In genomic region chr4:99986792-99987191, GRCh38 we compare ENCODE assay signal across 32 cellular contexts. TPM values are rescaled to one million over a fixed set of nuclear protein-coding genes. Genes with fewer than 3 reads are reported as not detected.
DNase-seq lines count a peak whose midpoint lies in the region; ATAC-seq lines count a peak whose summit lies in the region.
"Had no signal": no experiment of that assay in that cellular context is flagged by ENCODE, and none has a peak within 500 bp of the region (broad histone marks: within the 10 kb centered on the region; RNA-seq: fewer than 3 reads in every experiment).

No MANE protein-coding gene starts in this region.

- H3K4me1 Mint-ChIP-seq in activated CD4-positive, alpha-beta memory T cell treated with anti-CD3 and anti-CD28 coated beads, Interleukin-2, amount 10 ng/mL, durations not matched to agents 7 days and 5 days, result no peaks in the 10 kb centered on the region
- H3K4me1 Mint-ChIP-seq: activated naive CD8-positive, alpha-beta T cell treated with anti-CD3 and anti-CD28 coated beads for 36 hours; B cell; naive B cell; stimulated activated effector memory CD8-positive, alpha-beta T cell treated with anti-CD3 and anti-CD28 coated beads, Interleukin-12 subunit alpha, Interleukin-12 subunit beta, amount 100 ng/mL, for 72 hours; T-cell had no signal

- no peaks in the 10 kb centered on the region for H3K36me3 Mint-ChIP-seq in activated CD4-positive, alpha-beta memory T cell treated with anti-CD3 and anti-CD28 coated beads, Interleukin-2, amount 10 ng/mL, durations not matched to agents 7 days and 5 days (ENCODE audit: low read depth)
- H3K36me3 Mint-ChIP-seq: activated CD4-positive, alpha-beta memory T cell treated with anti-CD3 and anti-CD28 coated beads for 36 hours; activated naive CD8-positive, alpha-beta T cell treated with anti-CD3 and anti-CD28 coated beads for 36 hours; stimulated activated effector memory CD8-positive, alpha-beta T cell treated with anti-CD3 and anti-CD28 coated beads, Interleukin-12 subunit alpha, Interleukin-12 subunit beta, amount 100 ng/mL, for 72 hours; T-cell had no signal

- H3K9me3 Mint-ChIP-seq in activated CD4-positive, alpha-beta memory T cell treated with anti-CD3 and anti-CD28 coated beads, Interleukin-2, amount 10 ng/mL, durations not matched to agents 7 days and 5 days, result no peaks in the 10 kb centered on the region
- H3K9me3 Mint-ChIP-seq: activated CD4-positive, alpha-beta memory T cell treated with anti-CD3 and anti-CD28 coated beads for 36 hours; activated naive CD8-positive, alpha-beta T cell treated with anti-CD3 and anti-CD28 coated beads for 36 hours; stimulated activated effector memory CD8-positive, alpha-beta T cell treated with anti-CD3 and anti-CD28 coated beads, Interleukin-12 subunit alpha, Interleukin-12 subunit beta, amount 100 ng/mL, for 72 hours had no signal

- ATAC-seq in GM18511 (IDR thresholded peaks at IDR 0.05; ENCODE audit: unreplicated experiment), result peak; percentile 64
- peak; percentile 72 for ATAC-seq in GM21360 (IDR thresholded peaks at IDR 0.05; ENCODE audit: unreplicated experiment)
- peak; percentile 70 for ATAC-seq in HG02870 (IDR thresholded peaks at IDR 0.05; ENCODE audit: unreplicated experiment)
- ATAC-seq in HG03469 (IDR thresholded peaks at IDR 0.05; ENCODE audit: unreplicated experiment), result peak; percentile 59
- ATAC-seq: A549; gastroesophageal sphincter; left ventricle myocardium superior; Panc1; stimulated activated effector memory CD8-positive, alpha-beta T cell treated with anti-CD3 and anti-CD28 coated beads, Interleukin-12 subunit alpha, Interleukin-12 subunit beta, amount 100 ng/mL, for 72 hours; T-cell; upper lobe of right lung had no signal

- no peak overlapping the region for H3K27ac Mint-ChIP-seq in activated CD4-positive, alpha-beta memory T cell treated with anti-CD3 and anti-CD28 coated beads, Interleukin-2, amount 10 ng/mL, durations not matched to agents 7 days and 5 days
- H3K27ac Mint-ChIP-seq: activated CD4-positive, alpha-beta memory T cell treated with anti-CD3 and anti-CD28 coated beads for 36 hours; activated naive CD8-positive, alpha-beta T cell treated with anti-CD3 and anti-CD28 coated beads for 36 hours; B cell; naive B cell; stimulated activated effector memory CD8-positive, alpha-beta T cell treated with anti-CD3 and anti-CD28 coated beads, Interleukin-12 subunit alpha, Interleukin-12 subunit beta, amount 100 ng/mL, for 72 hours; T-cell had no signal

- POLR2A ChIA-PET in activated CD4-positive, alpha-beta memory T cell treated with anti-CD3 and anti-CD28 coated beads, Interleukin-2, amount 10 ng/mL, durations not matched to agents 7 days and 5 days (lab: Charles Lee), result no interaction called here

- H3K27me3 Mint-ChIP-seq in activated CD4-positive, alpha-beta memory T cell treated with anti-CD3 and anti-CD28 coated beads, Interleukin-2, amount 10 ng/mL, durations not matched to agents 7 days and 5 days, result peaks cover 7% of the 10 kb centered on the region
- H3K27me3 Mint-ChIP-seq: activated naive CD8-positive, alpha-beta T cell treated with anti-CD3 and anti-CD28 coated beads for 36 hours had no signal

- no peak overlapping the region for H3K4me3 Mint-ChIP-seq in activated CD4-positive, alpha-beta memory T cell treated with anti-CD3 and anti-CD28 coated beads, Interleukin-2, amount 10 ng/mL, durations not matched to agents 7 days and 5 days
- H3K4me3 Mint-ChIP-seq: activated CD4-positive, alpha-beta memory T cell treated with anti-CD3 and anti-CD28 coated beads for 36 hours; activated naive CD8-positive, alpha-beta T cell treated with anti-CD3 and anti-CD28 coated beads for 36 hours; B cell; naive B cell; stimulated activated effector memory CD8-positive, alpha-beta T cell treated with anti-CD3 and anti-CD28 coated beads, Interleukin-12 subunit alpha, Interleukin-12 subunit beta, amount 100 ng/mL, for 72 hours; T-cell had no signal

- DNase-seq in DMS 273 treated with DMSO at 0.1 percent for 48 hours (lab: John Stamatoyannopoulos, UW) (no peak), NCI-H2029 (lab: John Stamatoyannopoulos, UW) (no peak), NCI-H2227 (lab: John Stamatoyannopoulos, UW; ENCODE audit: unreplicated experiment) (no peak)
- no peak for DNase-seq in activated CD4-positive, alpha-beta memory T cell treated with anti-CD3 and anti-CD28 coated beads, Interleukin-2, amount 10 ng/mL, durations not matched to agents 7 days and 5 days
- DNase-seq: activated CD4-positive, alpha-beta memory T cell treated with anti-CD3 and anti-CD28 coated beads for 36 hours; activated effector memory CD4-positive, alpha-beta T cell treated with Interleukin-2 at 50 U/mL for 16 hours; activated naive CD8-positive, alpha-beta T cell treated with anti-CD3 and anti-CD28 coated beads for 36 hours; caudate nucleus; esophagus squamous epithelium; GDM1; hypothalamus; KG1; left ventricle myocardium superior; naive B cell; NCI-H1436 treated with DMSO at 0.1 percent for 48 hours; NCI-H2171; NCI-H524; nucleus accumbens; SHP77 treated with DMSO at 0.1 percent for 48 hours; stimulated activated CD4-positive, alpha-beta T cell treated with anti-CD3 and anti-CD28 coated beads, Interleukin-2, amount 100 ng/mL, for 24 hours; substantia nigra; T-cell; upper lobe of right lung had no signal

- CTCF ChIA-PET in activated CD4-positive, alpha-beta memory T cell treated with anti-CD3 and anti-CD28 coated beads, Interleukin-2, amount 10 ng/mL, durations not matched to agents 7 days and 5 days (lab: Charles Lee), result no interaction called here

RNA-seq across cellular contexts. Expression of gene H2AZ1, which starts 36.7 kb away (rescaled TPM):
- total RNA-seq in activated CD4-positive, alpha-beta memory T cell treated with anti-CD3 and anti-CD28 coated beads, Interleukin-2, amount 10 ng/mL, durations not matched to agents 7 days and 5 days, result 100 to 1,000 TPM; 542 to 545 TPM

RNA-seq across cellular contexts. Expression of gene DNAJB14, which starts 40.4 kb away (rescaled TPM):
- total RNA-seq in activated CD4-positive, alpha-beta memory T cell treated with anti-CD3 and anti-CD28 coated beads, Interleukin-2, amount 10 ng/mL, durations not matched to agents 7 days and 5 days, result 10 to 100 TPM; 53.7 to 55.4 TPM
